ENCODE assay signal across 10 cellular contexts in genomic region chr5:175847503-175847902, GRCh38. TPM values are rescaled to one million over a fixed set of nuclear protein-coding genes. Genes with fewer than 3 reads are reported as not detected.
DNase-seq lines count a peak whose midpoint lies in the region; ATAC-seq, FAIRE-seq and TF ChIP-seq lines count a peak whose summit lies in the region.
"Had no signal": no experiment of that assay in that cellular context is flagged by ENCODE, and none has a peak within 500 bp of the region (broad histone marks: within the 10 kb centered on the region; RNA-seq: fewer than 3 reads in every experiment).

No MANE protein-coding gene starts in this region.

- H4K8ac ChIP-seq in IMR-90 (ENCODE audit: low read depth in 2 of 2, low read length in 2 of 2): no peak overlapping the region

- no peak overlapping the region for H2BK15ac ChIP-seq in IMR-90 (ENCODE audit: low read depth, low read length)

- H3F3A ChIP-seq in neural progenitor cell (ENCODE audit: low read depth): no peaks in the 10 kb centered on the region

- peak overlapping the region; percentile 29 for H3K27ac Mint-ChIP-seq in neural progenitor cell

- peaks cover 5% of the 10 kb centered on the region for H3K27me3 Mint-ChIP-seq in neural progenitor cell (ENCODE audit: insufficient read depth, low read depth)

- H3K27me3 ChIP-seq in IMR-90 (ENCODE audit: control insufficient read depth, insufficient read depth, low read length) (peaks cover 1% of the 10 kb centered on the region; the same call in 1 of the 2 replicates), GM12878 (replicated peaks in 1 of 2; ENCODE audit: control insufficient read depth in 2 of 2, insufficient read depth in 2 of 2, low read length in 1 of 2) (no peaks in the 10 kb centered on the region; a peak in 1 of 4 replicates), neural progenitor cell (no peaks in the 10 kb centered on the region)
- H3K27me3 ChIP-seq in effector memory CD4-positive, alpha-beta T cell (replicated peaks; ENCODE audit: control insufficient read depth, insufficient read depth, low read length, poor library complexity, severe bottlenecking): no peaks in the 10 kb centered on the region

- H3K36me3 Mint-ChIP-seq in neural progenitor cell: no peaks in the 10 kb centered on the region

- in situ Hi-C loops in IMR-90 (cut with MboI; ENCODE audit: low sequenced_read_pairs) (no loop called here), GM12878 (cut with MboI) (no loop called here)

- DNase-seq in SIG-M5 treated with dmso at 0.1 percent for 504 hours (lab: John Stamatoyannopoulos, UW; ENCODE audit: unreplicated experiment) (peak; percentile 13), SIG-M5 (lab: John Stamatoyannopoulos, UW) (no peak), IMR-90 (peak; percentile 19), GM12878 (ENCODE audit: low read depth, low spot score) (no peak), neural progenitor cell (ENCODE audit: low spot score) (peak; percentile 80), epidermal melanocyte (ENCODE audit: insufficient read length, low spot score) (no peak), SW480 (ENCODE audit: low spot score) (no peak)
- DNase-seq in effector memory CD4-positive, alpha-beta T cell: no peak

- dilution Hi-C loops in IMR-90 (cut with HindIII; ENCODE audit: low sequenced_read_pairs, unreplicated experiment): no loop called here

- H2AFZ ChIP-seq in IMR-90 (replicated peaks; ENCODE audit: low read length, poor library complexity) (no peak overlapping the region), GM12878 (ENCODE audit: control insufficient read depth, low read depth, low read length) (no peak overlapping the region), neural progenitor cell (replicated peaks) (no peak overlapping the region)

- H3K79me2 ChIP-seq in GM12878 (ENCODE audit: control insufficient read depth, insufficient read depth, low read length): no peaks in the 10 kb centered on the region
- H3K79me2 ChIP-seq in neural progenitor cell (ENCODE audit: low read depth): no peaks in the 10 kb centered on the region

- CTCF ChIA-PET in IMR-90 (lab: Yijun Ruan, JAX): interaction anchor here (1.4 kb wide), 1 partner anchor 118 kb away, joined by 5 read pairs; no protein-coding TSS in a partner anchor
- CTCF ChIA-PET in GM12878 (lab: Yijun Ruan, JAX): no interaction called here

- H3K9me3 ChIP-seq in IMR-90 (ENCODE audit: control insufficient read depth, insufficient read depth, low read length): no peaks in the 10 kb centered on the region
- no peaks in the 10 kb centered on the region for H3K9me3 ChIP-seq in GM12878 (replicated peaks; ENCODE audit: control insufficient read depth, insufficient read depth, low read length)
- no peaks in the 10 kb centered on the region for H3K9me3 ChIP-seq in neural progenitor cell (ENCODE audit: low read depth)
- H3K9me3 ChIP-seq in effector memory CD4-positive, alpha-beta T cell (ENCODE audit: control insufficient read depth, low read length): no peaks in the 10 kb centered on the region
- H3K9me3 ChIP-seq: psoas muscle had no signal

- H3K36me3 ChIP-seq in IMR-90 (ENCODE audit: control insufficient read depth, insufficient read depth, low read length) (no peaks in the 10 kb centered on the region), GM12878 (ENCODE audit: control insufficient read depth in 2 of 2, insufficient read depth in 2 of 2, low read length in 1 of 2) (no peaks in the 10 kb centered on the region), neural progenitor cell (no peaks in the 10 kb centered on the region)
- H3K36me3 ChIP-seq in effector memory CD4-positive, alpha-beta T cell (ENCODE audit: control insufficient read depth, insufficient read depth, low read length): no peaks in the 10 kb centered on the region

- intact Hi-C loops in IMR-90 (cut with micrococcal nuclease) (no loop called here), GM12878 (cut with micrococcal nuclease; ENCODE audit: unreplicated experiment) (no loop called here)

- 17% methylated on average over 2 of the region's 7 CpGs; no CpG with 5 or more reads in 1 of the 2 experiments for WGBS in IMR-90 (ENCODE audit: extremely low coverage in 2 of 2, insufficient read length in 1 of 2), 2 experiments
- WGBS in GM12878 (ENCODE audit: insufficient coverage, insufficient replicate concordance, low lambda C conversion rate, missing lambda C conversion rate): 18% methylated on average over 7 of the region's 7 CpGs

- H3K4me1 Mint-ChIP-seq in neural progenitor cell: peaks cover 34% of the 10 kb centered on the region

- BruUV-seq in IMR-90 (replicated peaks; lab: Mats Ljungman, UMichigan) (no TSS peak), GM12878 (replicated peaks; lab: Mats Ljungman, UMichigan) (no TSS peak)

- H2BK20ac ChIP-seq in IMR-90 (ENCODE audit: low read depth, low read length): no peak overlapping the region

- RAD21 ChIA-PET in GM12878 (lab: Charles Lee; ENCODE audit: unreplicated experiment): no interaction called here

- H4K5ac ChIP-seq in IMR-90 (ENCODE audit: low read depth, low read length): no peak overlapping the region

- SMC1A ChIA-PET in GM12878 (lab: Charles Lee; ENCODE audit: uncharacterized antibody, unreplicated experiment): no interaction called here

- H3K4me2 ChIP-seq in IMR-90 (ENCODE audit: low read depth, low read length) (no peak overlapping the region), GM12878 (ENCODE audit: control insufficient read depth, insufficient read depth) (no peak overlapping the region), neural progenitor cell (no peak overlapping the region)

- H3K56ac ChIP-seq in IMR-90 (ENCODE audit: extremely low read depth, insufficient read depth, low read length): no peak overlapping the region

- no peak for TF ChIP-seq EP300 in GM12878 (IDR thresholded peaks at IDR 0.05; ENCODE audit: borderline replicate concordance in 1 of 2, control insufficient read depth in 1 of 2, low read depth in 2 of 2, low read length in 2 of 2)

- H3K14ac ChIP-seq in IMR-90 (replicated peaks; ENCODE audit: low read depth, low read length): no peak overlapping the region

- peak; percentile 46 for ATAC-seq in IMR-90 (ENCODE audit: low read depth)
- peak; percentile 75 for ATAC-seq in GM12878
- ATAC-seq: psoas muscle had no signal

- H3K4me1 ChIP-seq in IMR-90 (ENCODE audit: control insufficient read depth, insufficient read depth, low read length) (peaks cover 4% of the 10 kb centered on the region; the same call in 1 of the 2 replicates), GM12878 (ENCODE audit: control insufficient read depth, insufficient read depth, low read length) (no peaks in the 10 kb centered on the region), neural progenitor cell (peaks cover 12% of the 10 kb centered on the region)
- H3K4me1 ChIP-seq in effector memory CD4-positive, alpha-beta T cell (ENCODE audit: control insufficient read depth, insufficient read depth, low read length, poor library complexity, severe bottlenecking): no peaks in the 10 kb centered on the region
- H3K4me1 ChIP-seq: psoas muscle had no signal

- no peak overlapping the region for H3K4ac ChIP-seq in IMR-90 (ENCODE audit: low read depth, low read length)

- no peaks in the 10 kb centered on the region for H3K79me1 ChIP-seq in IMR-90 (ENCODE audit: low read depth in 1 of 2, low read length in 2 of 2)

- no peaks in the 10 kb centered on the region for H3K9me3 Mint-ChIP-seq in neural progenitor cell

- no peak overlapping the region for H2AK9ac ChIP-seq in IMR-90 (replicated peaks; ENCODE audit: low read depth, low read length, poor library complexity)

- POLR2A ChIA-PET in IMR-90 (lab: Charles Lee; ENCODE audit: unreplicated experiment) (no interaction called here), GM12878 (lab: Charles Lee) (no interaction called here)

- peak; percentile 41 for TF ChIP-seq CTCF in IMR-90 (conservative IDR thresholded peaks at IDR 0.05; ENCODE audit: low read depth, low read length)
- TF ChIP-seq CTCF in GM12878 (IDR thresholded peaks at IDR 0.05 in 2 of 3, conservative IDR thresholded peaks at IDR 0.05 in 1 of 3; ENCODE audit: control insufficient read depth in 2 of 3, extremely low read depth in 1 of 3, insufficient read depth in 1 of 3, low read depth in 3 of 3, low read length in 3 of 3): peak in 2 of 3 experiments; percentile 15 to 25; a peak in 2 of 6 replicates
- peak; percentile 56 for TF ChIP-seq CTCF in neural progenitor cell (IDR thresholded peaks at IDR 0.05)

- no peak overlapping the region for H3K27ac ChIP-seq in IMR-90 (ENCODE audit: insufficient read depth, low read length)
- H3K27ac ChIP-seq in GM12878 (ENCODE audit: control insufficient read depth, insufficient read depth): no peak overlapping the region
- H3K27ac ChIP-seq in neural progenitor cell: no peak overlapping the region
- H3K27ac ChIP-seq in effector memory CD4-positive, alpha-beta T cell (ENCODE audit: insufficient read depth, low read length, poor library complexity, severe bottlenecking): no peak overlapping the region
- H3K27ac ChIP-seq: psoas muscle had no signal

- no peak overlapping the region for H3K4me3 Mint-ChIP-seq in neural progenitor cell

- H2BK120ac ChIP-seq in IMR-90 (ENCODE audit: low read depth, low read length): no peak overlapping the region

- H2BK5ac ChIP-seq in IMR-90 (ENCODE audit: low read depth, low read length, poor library complexity, severe bottlenecking): no peak overlapping the region

- H3K9me1 ChIP-seq in IMR-90 (ENCODE audit: insufficient read depth, low read length): peaks cover 2% of the 10 kb centered on the region; the same call in 1 of the 2 replicates

- TF ChIP-seq RAD21 in IMR-90 (IDR thresholded peaks at IDR 0.05; ENCODE audit: low read length) (peak; percentile 35), GM12878 (IDR thresholded peaks at IDR 0.05; ENCODE audit: insufficient read depth, low read depth, low read length) (no peak)

- no peak overlapping the region for H2AK5ac ChIP-seq in IMR-90 (ENCODE audit: low read depth, low read length)

- H3K9ac ChIP-seq in IMR-90 (ENCODE audit: low read depth, low read length) (no peak overlapping the region), GM12878 (ENCODE audit: control insufficient read depth, insufficient read depth, low read length) (no peak overlapping the region), neural progenitor cell (no peak overlapping the region)

- no peak overlapping the region for H3K4me3 ChIP-seq in IMR-90 (ENCODE audit: insufficient read depth, low read depth, low read length)
- H3K4me3 ChIP-seq in GM12878: no peak overlapping the region
- no peak overlapping the region for H3K4me3 ChIP-seq in neural progenitor cell
- no peak overlapping the region for H3K4me3 ChIP-seq in effector memory CD4-positive, alpha-beta T cell (ENCODE audit: insufficient read depth, low read depth, low read length, poor library complexity, severe bottlenecking)
- H3K4me3 ChIP-seq: psoas muscle had no signal

- no peak overlapping the region for H3K18ac ChIP-seq in IMR-90 (ENCODE audit: low read depth, low read length)

- H4K20me1 ChIP-seq in IMR-90 (ENCODE audit: insufficient read depth, low read length): no peaks in the 10 kb centered on the region
- H4K20me1 ChIP-seq in GM12878 (ENCODE audit: control insufficient read depth, insufficient read depth): no peaks in the 10 kb centered on the region; the same call in none of the 2 replicates
- peaks cover 16% of the 10 kb centered on the region for H4K20me1 ChIP-seq in neural progenitor cell (ENCODE audit: low read depth)

- H3K23ac ChIP-seq in IMR-90 (ENCODE audit: low read depth, low read length): no peak overlapping the region

- FAIRE-seq in GM12878 (lab: Jason Lieb, UNC): no peak
- FAIRE-seq: islet of Langerhans had no signal

- TF ChIP-seq POLR2A in IMR-90 (IDR thresholded peaks at IDR 0.05; ENCODE audit: low read depth, low read length) (no peak), GM12878 (IDR thresholded peaks at IDR 0.05; ENCODE audit: low read depth, low read length) (no peak)

- H4K91ac ChIP-seq in IMR-90 (ENCODE audit: insufficient read depth, low read depth, low read length): no peak overlapping the region

RNA-seq across cellular contexts. Expression of gene CPLX2, which starts 23.9 kb away (rescaled TPM):
- total RNA-seq in IMR-90 (2012; rRNA removed) (not detected in 2 replicates), GM12878 (2014; rRNA removed) (not detected in 2 replicates), GM12878 (2014; rRNA removed; fragmentation: Illumina TruSeq; extraction: Trizol) (not detected in 2 replicates), GM12878 (2021) (0.05 TPM in 2 replicates), neural progenitor cell (ENCODE audit: low replicate concordance) (0.06 TPM in 1 of 2 replicates, not detected in the other)
- polyA plus RNA-seq in IMR-90 (2012; rRNA removed) (not detected in 2 replicates), GM12878 (2011; rRNA removed) (not detected in 2 replicates), GM12878 (2014; fragmentation: Illumina TruSeq; extraction: Trizol) (0.01 TPM in 1 of 2 replicates, not detected in the other), GM12878 (2014; fragmentation: Nextera tagmentation; extraction: Ambion mirVana) (not detected), GM12878 (2014; rRNA removed) (0.04 TPM in 1 of 2 replicates, not detected in the other), GM12878 (2016; fragmentation: Nextera tagmentation; extraction: Ambion mirVana) (under 1 TPM in 1 of 2 experiments, not detected in 1; 0.23 TPM)
- polyA plus RNA-seq in IMR-90 (2012; cell fraction: cytosol; rRNA removed): not detected in 2 replicates
- polyA plus RNA-seq in IMR-90 (2012; cell fraction: nucleus; rRNA removed; ENCODE audit: low replicate concordance): not detected in 2 replicates
- not detected in 2 replicates for total RNA-seq in GM12878 (2013; cell fraction: nucleolus; rRNA removed)
- not detected for polyA plus RNA-seq in GM12878 (2011; ENCODE audit: low read depth)
- polyA plus RNA-seq in GM12878 (2011; cell fraction: cytosol; rRNA removed): not detected in 2 replicates
- polyA plus RNA-seq in GM12878 (2011; cell fraction: nucleus; rRNA removed): not detected in 2 replicates
- not detected in 2 replicates for polyA plus RNA-seq in GM12878 (2012)
- polyA minus RNA-seq in GM12878 (2011; rRNA and poly(A)+ RNA removed): not detected in 2 replicates
- polyA minus RNA-seq in GM12878 (2011; cell fraction: cytosol; rRNA and poly(A)+ RNA removed): not detected in 2 replicates
- polyA minus RNA-seq in GM12878 (2011; cell fraction: nucleus; rRNA and poly(A)+ RNA removed): not detected in 2 replicates

Comparison
In these comparisons a context has a peak if more than half of its experiments do, and no peak if none do; other contexts are left out.
1. DNase-seq: peak in SIG-M5 treated with dmso at 0.1 percent for 504 hours (single experiment), IMR-90 (single experiment) and neural progenitor cell (single experiment); none in SIG-M5 (single experiment), GM12878 (single experiment), effector memory CD4-positive, alpha-beta T cell (0 of 3), epidermal melanocyte (single experiment) and SW480 (single experiment).
2. Peak in every context shown above with its lines, with median percentiles within 50 percentile points of each other: CTCF ChIP-seq.